In the genomic region with DNA sequence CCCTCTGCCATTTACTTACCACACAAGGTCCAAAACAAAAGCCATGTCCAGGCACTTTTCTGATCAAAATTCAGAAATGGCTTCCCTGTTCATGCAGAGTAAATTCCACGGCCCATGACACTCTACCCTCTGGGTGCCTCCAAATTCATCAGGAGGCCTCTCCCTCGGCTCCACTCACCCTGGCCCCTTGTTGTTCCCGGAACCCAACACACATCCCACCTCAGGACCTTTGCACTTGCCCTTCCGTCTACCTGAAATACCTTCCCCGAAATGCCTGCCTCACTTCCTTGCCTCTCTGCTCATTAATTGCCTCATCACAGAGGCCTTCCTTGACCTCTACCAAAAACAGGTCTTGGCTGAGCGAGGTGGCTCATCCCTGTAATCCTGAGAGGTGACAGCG, we compare ENCODE assay signal across 23 cellular contexts. TPM values are rescaled to one million over a fixed set of nuclear protein-coding genes. Genes with fewer than 3 reads are reported as not detected.
DNase-seq lines count a peak whose midpoint lies in the region; ATAC-seq and TF ChIP-seq lines count a peak whose summit lies in the region.
"Had no signal": no experiment of that assay in that cellular context is flagged by ENCODE, and none has a peak within 500 bp of the region (broad histone marks: within the 10 kb centered on the region; RNA-seq: fewer than 3 reads in every experiment).

No MANE protein-coding gene starts in this region.

- no peak for ATAC-seq in stimulated activated naive CD8-positive, alpha-beta T cell treated with anti-CD3 and anti-CD28 coated beads, Interleukin-15, Interleukin-2, amounts not matched to agents 100 U/mL and 50 U/mL, for 24 hours
- ATAC-seq in WTC11 = no peak
- ATAC-seq: Panc1 had no signal

- H3K4me1 ChIP-seq in mesendoderm (ENCODE audit: control insufficient read depth, low read depth, low read length) = peaks cover 6% of the 10 kb centered on the region
- H3K4me1 ChIP-seq: SJCRH30 had no signal

- no peak for DNase-seq in stimulated activated naive CD8-positive, alpha-beta T cell treated with anti-CD3 and anti-CD28 coated beads, Interleukin-15, Interleukin-2, amounts not matched to agents 100 U/mL and 50 U/mL, for 24 hours
- DNase-seq in WTC11 (ENCODE audit: low spot score) = no peak
- no peak for DNase-seq in mesendoderm
- no peak for DNase-seq in SW 1271 (lab: John Stamatoyannopoulos, UW)
- no peak for DNase-seq in activated naive CD4-positive, alpha-beta T cell (lab: John Stamatoyannopoulos, UW)
- DNase-seq in osteocyte (ENCODE audit: extremely low spot score, unreplicated experiment) = no peak
- DNase-seq in SW480 (ENCODE audit: low spot score) = no peak
- DNase-seq: DMS53, GDM1, HCEC 1CT, Karpas-422, MV-4-11, NCI-H1694 treated with DMSO at 0.1 percent for 48 hours, NCI-H2081 treated with DMSO at 0.1 percent for 48 hours, NCI-H2171 treated with DMSO at 0.1 percent for 48 hours, NCI-H524 treated with DMSO at 0.1 percent for 48 hours, NCI-H82, SJCRH30 had no signal

- H3K79me2 ChIP-seq in mesendoderm (ENCODE audit: control insufficient read depth, insufficient read depth, low read length) = no peaks in the 10 kb centered on the region

- H4K5ac ChIP-seq in mesendoderm (ENCODE audit: low read length) = no peak overlapping the region

- H4K8ac ChIP-seq in mesendoderm (ENCODE audit: low read depth, low read length) = no peak overlapping the region

- peak overlapping the region; percentile 26 for H3K27ac Mint-ChIP-seq in stimulated activated naive CD8-positive, alpha-beta T cell treated with anti-CD3 and anti-CD28 coated beads, Interleukin-15, Interleukin-2, amounts not matched to agents 100 ng/mL and 50 ng/mL, for 24 hours
- H3K27ac Mint-ChIP-seq in WTC11 = peak overlapping the region; percentile 9; the same call in 1 of the 2 replicates
- H3K27ac Mint-ChIP-seq in osteocyte (ENCODE audit: unreplicated experiment) = no peak overlapping the region
- H3K27ac Mint-ChIP-seq: IgD-negative memory B cell had no signal

- POLR2A ChIA-PET in WTC11 (lab: Charles Lee) = no interaction called here

- no peak overlapping the region for H3K4me3 Mint-ChIP-seq in stimulated activated naive CD8-positive, alpha-beta T cell treated with anti-CD3 and anti-CD28 coated beads, Interleukin-15, Interleukin-2, amounts not matched to agents 100 ng/mL and 50 ng/mL, for 24 hours
- no peak overlapping the region for H3K4me3 Mint-ChIP-seq in WTC11
- H3K4me3 Mint-ChIP-seq in osteocyte (ENCODE audit: unreplicated experiment) = no peak overlapping the region

- H2AK5ac ChIP-seq in mesendoderm (ENCODE audit: low read length) = no peak overlapping the region

- H3K9me3 Mint-ChIP-seq in stimulated activated naive CD8-positive, alpha-beta T cell treated with anti-CD3 and anti-CD28 coated beads, Interleukin-15, Interleukin-2, amounts not matched to agents 100 ng/mL and 50 ng/mL, for 24 hours = no peaks in the 10 kb centered on the region
- H3K9me3 Mint-ChIP-seq in WTC11 (peaks cover 9% of the 10 kb centered on the region), osteocyte (ENCODE audit: unreplicated experiment) (no peaks in the 10 kb centered on the region)
- H3K9me3 Mint-ChIP-seq: IgD-negative memory B cell had no signal

- no peaks in the 10 kb centered on the region for H3K36me3 ChIP-seq in mesendoderm (ENCODE audit: control insufficient read depth, insufficient read depth, low read length)
- H3K36me3 ChIP-seq: SJCRH30 had no signal

- no peak overlapping the region for H3K27ac ChIP-seq in mesendoderm (ENCODE audit: low read depth, low read length)
- H3K27ac ChIP-seq: SJCRH30 had no signal

- H3K56ac ChIP-seq in mesendoderm (ENCODE audit: low read length) = peak overlapping the region; percentile 15

- H2BK120ac ChIP-seq in mesendoderm (ENCODE audit: low read depth, low read length) = no peak overlapping the region

- H2BK5ac ChIP-seq in mesendoderm (ENCODE audit: low read length) = no peak overlapping the region

- CTCF ChIA-PET in WTC11 (lab: Charles Lee) = interaction anchor here (3.4 to 4.0 kb wide), 2 partner anchors 12 to 33 kb away, joined by 16 to 23 read pairs; a partner anchor contains a TSS

- no peak overlapping the region for H3K4me3 ChIP-seq in mesendoderm (ENCODE audit: low read length)
- H3K4me3 ChIP-seq: SJCRH30 had no signal

- no peaks in the 10 kb centered on the region for H3K27me3 ChIP-seq in mesendoderm (ENCODE audit: insufficient read depth, low read length, poor library complexity)
- H3K27me3 ChIP-seq: SJCRH30 had no signal

- H3K4me2 ChIP-seq in mesendoderm (ENCODE audit: low read length) = no peak overlapping the region

- no CpG with 5 or more reads among the region's 7 CpGs for whole genome bisulfite sequencing in mesendoderm (ENCODE audit: extremely low coverage, insufficient coverage, low lambda C conversion rate)

- H3K4me1 Mint-ChIP-seq in stimulated activated naive CD8-positive, alpha-beta T cell treated with anti-CD3 and anti-CD28 coated beads, Interleukin-15, Interleukin-2, amounts not matched to agents 100 ng/mL and 50 ng/mL, for 24 hours (ENCODE audit: low read depth) = no peaks in the 10 kb centered on the region
- H3K4me1 Mint-ChIP-seq in WTC11 = peaks cover 27% of the 10 kb centered on the region
- H3K4me1 Mint-ChIP-seq in osteocyte (ENCODE audit: unreplicated experiment) = peaks cover 25% of the 10 kb centered on the region

- H3K9ac ChIP-seq in mesendoderm (ENCODE audit: low read length) = no peak overlapping the region

- no peaks in the 10 kb centered on the region for H3K36me3 Mint-ChIP-seq in stimulated activated naive CD8-positive, alpha-beta T cell treated with anti-CD3 and anti-CD28 coated beads, Interleukin-15, Interleukin-2, amounts not matched to agents 100 ng/mL and 50 ng/mL, for 24 hours (ENCODE audit: low read depth)
- H3K36me3 Mint-ChIP-seq in WTC11 = peaks cover 8% of the 10 kb centered on the region
- H3K36me3 Mint-ChIP-seq in osteocyte (ENCODE audit: unreplicated experiment) = no peaks in the 10 kb centered on the region

- H3K79me1 ChIP-seq in mesendoderm (ENCODE audit: low read length) = no peaks in the 10 kb centered on the region

- H3K23ac ChIP-seq in mesendoderm (ENCODE audit: low read length) = no peak overlapping the region

- H2BK15ac ChIP-seq in mesendoderm (replicated peaks; ENCODE audit: low read depth) = no peak overlapping the region

- peaks cover 21% of the 10 kb centered on the region for H3K27me3 Mint-ChIP-seq in stimulated activated naive CD8-positive, alpha-beta T cell treated with anti-CD3 and anti-CD28 coated beads, Interleukin-15, Interleukin-2, amounts not matched to agents 100 ng/mL and 50 ng/mL, for 24 hours
- no peaks in the 10 kb centered on the region; the same call in 1 of the 2 replicates for H3K27me3 Mint-ChIP-seq in WTC11 (ENCODE audit: low read depth)
- peaks cover 3% of the 10 kb centered on the region for H3K27me3 Mint-ChIP-seq in osteocyte (ENCODE audit: unreplicated experiment)

- no peak overlapping the region for H3K4ac ChIP-seq in mesendoderm (ENCODE audit: low read depth, low read length)

- H3K18ac ChIP-seq in mesendoderm (ENCODE audit: low read length) = no peak overlapping the region

- TF ChIP-seq CTCF in WTC11 (IDR thresholded peaks at IDR 0.05) (no peak), osteocyte (IDR thresholded peaks at IDR 0.05) (no peak)

TF ChIP-seq in WTC11, 78 proteins besides CTCF, POLR2A, EP300 and RAD21:
- TF ChIP-seq ETV6 (CRISPR knock-in tag; IDR thresholded peaks at IDR 0.05) = no peak

RNA-seq across cellular contexts. Expression of a gene that starts 13.1 kb away (rescaled TPM):
- total RNA-seq in WTC11 (2021) (0.44 to 0.87 TPM (median 0.68 TPM) in 3 replicates), osteocyte (not detected in 2 replicates)
- 0.10 TPM for polyA plus RNA-seq in mesendoderm (2013, experiment 1 of 2)
- polyA plus RNA-seq in mesendoderm (2013, experiment 2 of 2) = 0.10 TPM
- total RNA-seq: A172, M059J, SJCRH30 had no signal
- polyA plus RNA-seq: IgD-negative memory B cell had no signal

RNA-seq across cellular contexts. Expression of a gene that starts 30.1 kb away (rescaled TPM):
- total RNA-seq in WTC11 (2021) = 22.1 to 27.2 TPM (median 25.6 TPM) in 3 replicates
- polyA plus RNA-seq in mesendoderm (2013, experiment 1 of 2) = 4.0 TPM
- polyA plus RNA-seq in mesendoderm (2013, experiment 2 of 2) = 3.8 TPM
- 41.7 and 49.1 TPM in 2 replicates for total RNA-seq in osteocyte

RNA-seq across cellular contexts. Expression of a gene that starts 34.7 kb away (rescaled TPM):
- total RNA-seq in WTC11 (2021) (4.6 to 7.3 TPM (median 7.1 TPM) in 3 replicates), osteocyte (1.4 and 1.7 TPM in 2 replicates)
- polyA plus RNA-seq in mesendoderm (2013, experiment 1 of 2) = 0.37 TPM
- polyA plus RNA-seq in mesendoderm (2013, experiment 2 of 2) = 0.34 TPM
- total RNA-seq: A172 had no signal
- polyA plus RNA-seq: IgD-negative memory B cell had no signal
